ENCODE assay signal across 22 cellular contexts in genomic region chr1:116513956-116514355, GRCh38. TPM values are rescaled to one million over a fixed set of nuclear protein-coding genes. Genes with fewer than 3 reads are reported as not detected.
DNase-seq lines count a peak whose midpoint lies in the region; ATAC-seq and TF ChIP-seq lines count a peak whose summit lies in the region.
"Had no signal": no experiment of that assay in that cellular context is flagged by ENCODE, and none has a peak within 500 bp of the region (broad histone marks: within the 10 kb centered on the region; RNA-seq: fewer than 3 reads in every experiment).

No MANE protein-coding gene starts in this region.

- TF ChIP-seq CTCF in heart left ventricle (IDR thresholded peaks at IDR 0.05) = no peak
- no peak for TF ChIP-seq CTCF in upper lobe of right lung (IDR thresholded peaks at IDR 0.05)
- no peak for TF ChIP-seq CTCF in ovary (IDR thresholded peaks at IDR 0.05)

- H3K4me1 ChIP-seq in heart left ventricle (peaks cover 0 to 50% (median 0%) of the 10 kb centered on the region in 12 donors), upper lobe of right lung (peaks cover 8% of the 10 kb centered on the region), ovary (ENCODE audit: insufficient read depth) (no peaks in the 10 kb centered on the region)
- H3K4me1 ChIP-seq: neural progenitor cell, testis had no signal

- no peak overlapping the region for H3K4me3 ChIP-seq in heart left ventricle
- H3K4me3 ChIP-seq in upper lobe of right lung = no peak overlapping the region
- no peak overlapping the region for H3K4me3 ChIP-seq in ovary
- H3K4me3 ChIP-seq: neural progenitor cell, SK-N-MC, testis had no signal

- H3K36me3 Mint-ChIP-seq in stimulated activated naive CD8-positive, alpha-beta T cell treated with anti-CD3 and anti-CD28 coated beads, Interleukin-15, Interleukin-2, amounts not matched to agents 100 ng/mL and 50 ng/mL, for 24 hours (ENCODE audit: low read depth) = peaks cover 20% of the 10 kb centered on the region
- H3K36me3 Mint-ChIP-seq: activated naive CD8-positive, alpha-beta T cell; brain; mesothelial cell of epicardium; neural progenitor cell had no signal

- no peak for TF ChIP-seq EP300 in ovary (IDR thresholded peaks at IDR 0.05)

- no peak for TF ChIP-seq POLR2A in heart left ventricle (IDR thresholded peaks at IDR 0.05)
- TF ChIP-seq POLR2A in ovary (IDR thresholded peaks at IDR 0.05) = no peak

- H3K9me3 Mint-ChIP-seq in stimulated activated naive CD8-positive, alpha-beta T cell treated with anti-CD3 and anti-CD28 coated beads, Interleukin-15, Interleukin-2, amounts not matched to agents 100 ng/mL and 50 ng/mL, for 24 hours = no peaks in the 10 kb centered on the region
- no peaks in the 10 kb centered on the region for H3K9me3 Mint-ChIP-seq in stimulated activated naive CD8-positive, alpha-beta T cell treated with anti-CD3 and anti-CD28 coated beads, Interleukin-15, amount 100 ng/mL, for 72 hours

- no peaks in the 10 kb centered on the region for H3K27me3 ChIP-seq in heart left ventricle
- no peaks in the 10 kb centered on the region for H3K27me3 ChIP-seq in upper lobe of right lung
- no peaks in the 10 kb centered on the region for H3K27me3 ChIP-seq in ovary
- H3K27me3 ChIP-seq: neural progenitor cell, testis had no signal

- no peak for ATAC-seq in stimulated activated naive CD8-positive, alpha-beta T cell treated with anti-CD3 and anti-CD28 coated beads, Interleukin-15, amount 100 ng/mL, for 72 hours
- ATAC-seq in heart left ventricle (peak; percentile 89 to 96 (median 96)), upper lobe of right lung (no peak), GM21825 (IDR thresholded peaks at IDR 0.05; ENCODE audit: unreplicated experiment) (no peak)
- ATAC-seq: Panc1 had no signal

- H3K27ac Mint-ChIP-seq in stimulated activated naive CD8-positive, alpha-beta T cell treated with anti-CD3 and anti-CD28 coated beads, Interleukin-15, Interleukin-2, amounts not matched to agents 100 ng/mL and 50 ng/mL, for 24 hours = peak overlapping the region; percentile 3
- no peak overlapping the region for H3K27ac Mint-ChIP-seq in stimulated activated naive CD8-positive, alpha-beta T cell treated with anti-CD3 and anti-CD28 coated beads, Interleukin-15, amount 100 ng/mL, for 72 hours
- H3K27ac Mint-ChIP-seq: mesothelial cell of epicardium, neural progenitor cell had no signal

- H3K36me3 ChIP-seq in heart left ventricle (peaks cover 0 to 15% (median 6%) of the 10 kb centered on the region in 9 donors), upper lobe of right lung (no peaks in the 10 kb centered on the region), ovary (no peaks in the 10 kb centered on the region)
- H3K36me3 ChIP-seq: neural progenitor cell had no signal

- H3K27ac ChIP-seq in heart left ventricle = peak overlapping the region; percentile 7 to 90 (median 72)
- peak overlapping the region; percentile 12 for H3K27ac ChIP-seq in upper lobe of right lung
- no peak overlapping the region for H3K27ac ChIP-seq in ovary
- H3K27ac ChIP-seq: neural progenitor cell, SK-N-MC, testis had no signal

- H3K27me3 Mint-ChIP-seq in stimulated activated naive CD8-positive, alpha-beta T cell treated with anti-CD3 and anti-CD28 coated beads, Interleukin-15, Interleukin-2, amounts not matched to agents 100 ng/mL and 50 ng/mL, for 24 hours = no peaks in the 10 kb centered on the region
- H3K27me3 Mint-ChIP-seq in stimulated activated naive CD8-positive, alpha-beta T cell treated with anti-CD3 and anti-CD28 coated beads, Interleukin-15, amount 100 ng/mL, for 72 hours = no peaks in the 10 kb centered on the region
- H3K27me3 Mint-ChIP-seq: activated CD4-positive, alpha-beta T cell treated with anti-CD3 and anti-CD28 coated beads, Interleukin-2, amount 10 ng/mL, durations not matched to agents 7 days and 5 days; activated naive CD8-positive, alpha-beta T cell; brain; dendritic cell treated with granulocyte-macrophage colony-stimulating factor and Interleukin-4, amounts not matched to agents 40 ng/mL and 50 ng/mL, for 4 days had no signal

- H3K9me3 ChIP-seq in heart left ventricle (no peaks in the 10 kb centered on the region), upper lobe of right lung (no peaks in the 10 kb centered on the region), ovary (no peaks in the 10 kb centered on the region)
- H3K9me3 ChIP-seq: testis had no signal

- intact Hi-C loops in heart left ventricle (cut with DNase I) (no loop called here), upper lobe of right lung (cut with DNase I) (no loop called here), ovary (cut with DNase I) (loop anchor here in 1 of 4 donors (2.0 kb wide), 1 partner anchor 27 kb away; no protein-coding TSS in a partner anchor)

- 44 to 62% (median 45%) methylated on average over 4 of the region's 4 CpGs for WGBS in heart left ventricle, 4 donors
- WGBS in ovary, 3 donors = 81 to 83% (median 81%) methylated on average over 4 of the region's 4 CpGs

- peaks cover 67% of the 10 kb centered on the region for H3K4me1 Mint-ChIP-seq in stimulated activated naive CD8-positive, alpha-beta T cell treated with anti-CD3 and anti-CD28 coated beads, Interleukin-15, Interleukin-2, amounts not matched to agents 100 ng/mL and 50 ng/mL, for 24 hours (ENCODE audit: low read depth)
- H3K4me1 Mint-ChIP-seq in stimulated activated naive CD8-positive, alpha-beta T cell treated with anti-CD3 and anti-CD28 coated beads, Interleukin-15, amount 100 ng/mL, for 72 hours = peaks cover 61% of the 10 kb centered on the region

- H3K4me3 Mint-ChIP-seq in stimulated activated naive CD8-positive, alpha-beta T cell treated with anti-CD3 and anti-CD28 coated beads, Interleukin-15, Interleukin-2, amounts not matched to agents 100 ng/mL and 50 ng/mL, for 24 hours = no peak overlapping the region
- H3K4me3 Mint-ChIP-seq in stimulated activated naive CD8-positive, alpha-beta T cell treated with anti-CD3 and anti-CD28 coated beads, Interleukin-15, amount 100 ng/mL, for 72 hours = no peak overlapping the region
- H3K4me3 Mint-ChIP-seq: brain; dendritic cell treated with granulocyte-macrophage colony-stimulating factor and Interleukin-4, amounts not matched to agents 40 ng/mL and 50 ng/mL, for 4 days; mesothelial cell of epicardium; neural progenitor cell had no signal

- DNase-seq in stimulated activated naive CD8-positive, alpha-beta T cell treated with anti-CD3 and anti-CD28 coated beads, Interleukin-15, amount 100 ng/mL, for 72 hours = no peak
- DNase-seq in NCI-H774 (lab: John Stamatoyannopoulos, UW) (peak; percentile 66), heart left ventricle (peak in 4 of 5 donors; percentile 51 to 78 (median 66)), upper lobe of right lung (no peak), ovary (no peak), NCI-H1092 (lab: John Stamatoyannopoulos, UW) (no peak)
- DNase-seq: activated CD4-positive, alpha-beta T cell treated with anti-CD3 and anti-CD28 coated beads, Interleukin-2, amount 10 ng/mL, durations not matched to agents 7 days and 5 days; activated T-cell treated with anti-CD3 and anti-CD28 coated beads, Interleukin-2, amount 50 U/mL, for 48 hours; left cardiac atrium; NCI-H2107; NCI-H524 treated with DMSO at 0.1 percent for 48 hours; stimulated activated CD4-positive, alpha-beta T cell treated with anti-CD3 and anti-CD28 coated beads, Interleukin-12 subunit alpha, Interleukin-12 subunit beta, amount 100 ng/mL, for 4 hours; testis had no signal

RNA-seq across cellular contexts. Expression of gene CD58, which starts 56.9 kb away (rescaled TPM):
- total RNA-seq in heart left ventricle (10 to 100 TPM; 19.6 to 37.5 (median 27.1) TPM), upper lobe of right lung (33.2 TPM), ovary (10 to 100 TPM in 1 of 7 donors, 1 to 10 TPM in 6; 5.2 to 10.9 (median 6.3) TPM)
- polyA plus RNA-seq in heart left ventricle (10 to 100 TPM; 39.1 to 45.8 TPM), ovary (10 to 100 TPM in 1 of 2 donors, 1 to 10 TPM in 1; 6.8 to 14.4 TPM)

Comparison
In these comparisons a context has a peak if more than half of its experiments do, and no peak if none do; other contexts are left out.
1. ATAC-seq: peak in heart left ventricle (4 of 4); none in stimulated activated naive CD8-positive, alpha-beta T cell treated with anti-CD3 and anti-CD28 coated beads, Interleukin-15, amount 100 ng/mL, for 72 hours (single experiment), upper lobe of right lung (single experiment) and GM21825 (single experiment).
2. DNase-seq: peak in NCI-H774 (single experiment) and heart left ventricle (4 of 5); none in stimulated activated naive CD8-positive, alpha-beta T cell treated with anti-CD3 and anti-CD28 coated beads, Interleukin-15, amount 100 ng/mL, for 72 hours (0 of 2), upper lobe of right lung (single experiment), ovary (0 of 5) and NCI-H1092 (single experiment).
3. H3K27ac ChIP-seq: peak in heart left ventricle (12 of 12) and upper lobe of right lung (single experiment); none in ovary (0 of 2).